Comparison of ENCODE assay signal across 8 cellular contexts in genomic region chr7:103989200-103989784, GRCh38. TPM values are rescaled to one million over a fixed set of nuclear protein-coding genes. Genes with fewer than 3 reads are reported as not detected.
DNase-seq lines count a peak whose midpoint lies in the region; ATAC-seq and TF ChIP-seq lines count a peak whose summit lies in the region.

RELN (minus strand) TSS chr7:103989658; CDS start chr7:103989356, 302 bp downstream.

- DNase-seq in AG10803 (ENCODE audit: low read depth): peak; percentile 13
- DNase-seq in SK-N-MC (ENCODE audit: low read depth, low spot score): no peak
- peak; percentile 14 for DNase-seq in fibroblast of mammary gland (ENCODE audit: low read depth)
- DNase-seq in osteoblast (ENCODE audit: insufficient read length, low spot score, missing footprints): peak; percentile 73
- DNase-seq in activated CD4-positive, CD25-positive, alpha-beta regulatory T cell (lab: John Stamatoyannopoulos, UW): no peak
- DNase-seq in CD1c-positive myeloid dendritic cell (ENCODE audit: extremely low spot score): no peak

- peak; percentile 53 for ATAC-seq in GM21390 (IDR thresholded peaks at IDR 0.05; ENCODE audit: unreplicated experiment)
- ATAC-seq in HG02588 (IDR thresholded peaks at IDR 0.05; ENCODE audit: unreplicated experiment): no peak

- peak within 1 kb of the TSS; percentile 86 for H2AFZ ChIP-seq in osteoblast (ENCODE audit: low read length)

- no peaks in the 10 kb centered on the region for H3K36me3 ChIP-seq in SK-N-MC (ENCODE audit: insufficient read depth, low read length)
- no peaks in the 10 kb centered on the region for H3K36me3 ChIP-seq in osteoblast (ENCODE audit: insufficient read depth, low read length)

- H3K4me1 ChIP-seq in osteoblast (ENCODE audit: insufficient read depth, low read length): peaks cover 7% of the 10 kb centered on the region

- H3K27ac ChIP-seq in SK-N-MC: no peak within 1 kb of the TSS
- no peak within 1 kb of the TSS for H3K27ac ChIP-seq in osteoblast (ENCODE audit: low read depth, low read length)

- H3K9ac ChIP-seq in SK-N-MC (ENCODE audit: insufficient read length): no peak within 1 kb of the TSS

- H3K9me3 ChIP-seq in SK-N-MC (ENCODE audit: low read depth, low read length): no peaks in the 10 kb centered on the region
- H3K9me3 ChIP-seq in osteoblast (ENCODE audit: low read depth, low read length): no peaks in the 10 kb centered on the region

- peaks cover 34% of the 10 kb centered on the region for H3K27me3 ChIP-seq in osteoblast (ENCODE audit: insufficient read depth, low read length)

- H3K4me3 ChIP-seq in AG10803 (ENCODE audit: low read length) (peak within 1 kb of the TSS; percentile 50), SK-N-MC (peak within 1 kb of the TSS; percentile 58), fibroblast of mammary gland (ENCODE audit: control insufficient read depth, low read depth, low read length) (peak within 1 kb of the TSS; percentile 46), osteoblast (ENCODE audit: insufficient read depth, low read length) (peak within 1 kb of the TSS; percentile 70)

- peak within 1 kb of the TSS; percentile 88 for H3K4me2 ChIP-seq in osteoblast (ENCODE audit: insufficient read depth, low read length)

- TF ChIP-seq CTCF in AG10803 (conservative IDR thresholded peaks at IDR 0.05; ENCODE audit: low read length) (no peak), fibroblast of mammary gland (conservative IDR thresholded peaks at IDR 0.05; ENCODE audit: control insufficient read depth, insufficient read depth, low read depth, low read length) (no peak), osteoblast (IDR thresholded peaks at IDR 0.05; ENCODE audit: extremely low read depth, low read depth, low read length) (no peak)

- H4K20me1 ChIP-seq in osteoblast (ENCODE audit: insufficient read depth, low read length): no peaks in the 10 kb centered on the region

- H3K79me2 ChIP-seq in osteoblast (ENCODE audit: insufficient read depth, low read length): no peaks in the 10 kb centered on the region

RNA-seq across cellular contexts. Expression of gene RELN, which starts in this region (rescaled TPM):
- 0.29 and 0.36 TPM in 2 replicates for total RNA-seq in osteoblast

Comparison
In these comparisons a context has a peak if more than half of its experiments do, and no peak if none do; other contexts are left out.
1. Peak in DNase-seq, H3K4me3 ChIP-seq and H3K4me2 ChIP-seq in osteoblast; RNA of the gene not detected or under 1 TPM.
2. DNase-seq: peak in AG10803 (single experiment) and fibroblast of mammary gland (single experiment); none in SK-N-MC (single experiment), activated CD4-positive, CD25-positive, alpha-beta regulatory T cell (0 of 4) and CD1c-positive myeloid dendritic cell (single experiment).
3. Peak in every context shown above with its lines, with median percentiles within 50 percentile points of each other: H3K4me3 ChIP-seq.